1 cellular context compared by ENCODE assay signal in genomic region chr22:24726848-24727217, GRCh38.
TF ChIP-seq lines count a peak whose summit lies in the region.

No MANE protein-coding gene starts in this region.

TF ChIP-seq in endothelial cell of umbilical vein, 7 proteins besides CTCF, POLR2A, EP300 and RAD21 (continued from another document):
- TF ChIP-seq, protein P1, sequence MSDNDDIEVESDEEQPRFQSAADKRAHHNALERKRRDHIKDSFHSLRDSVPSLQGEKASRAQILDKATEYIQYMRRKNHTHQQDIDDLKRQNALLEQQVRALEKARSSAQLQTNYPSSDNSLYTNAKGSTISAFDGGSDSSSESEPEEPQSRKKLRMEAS (IDR thresholded peaks at IDR 0.05; ENCODE audit: insufficient read depth, insufficient read length): no peak
- TF ChIP-seq FOS (IDR thresholded peaks at IDR 0.05; ENCODE audit: borderline replicate concordance, insufficient read depth, low read length): no peak
TF ChIP-seq in endothelial cell of umbilical vein: peak in this region for 0.
